In the genomic region with DNA sequence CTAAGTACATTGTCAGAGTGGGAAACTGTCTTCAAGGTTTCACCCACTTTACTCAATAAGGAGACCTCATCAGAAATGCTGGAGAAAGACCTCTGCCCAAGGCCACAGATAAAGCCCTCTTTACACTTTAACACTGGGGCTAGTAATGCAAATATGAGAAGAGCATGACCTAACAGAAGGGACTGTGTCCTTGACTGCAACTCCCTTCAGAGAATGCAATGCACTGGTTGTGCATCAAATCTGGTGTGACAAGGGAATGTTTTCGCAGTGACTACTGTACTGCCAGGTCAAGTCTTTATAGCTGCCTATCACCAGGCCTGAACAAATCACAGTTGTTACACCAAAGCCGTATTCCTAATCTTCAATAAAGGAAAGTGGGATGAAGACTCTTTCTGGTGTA, we compare ENCODE assay signal across 1 cellular context.
TF ChIP-seq lines count a peak whose summit lies in the region.

No MANE protein-coding gene starts in this region.

TF ChIP-seq in GM23338, 12 proteins besides CTCF, POLR2A, EP300 and RAD21 (continued from another document):
- TF ChIP-seq, protein P1, sequence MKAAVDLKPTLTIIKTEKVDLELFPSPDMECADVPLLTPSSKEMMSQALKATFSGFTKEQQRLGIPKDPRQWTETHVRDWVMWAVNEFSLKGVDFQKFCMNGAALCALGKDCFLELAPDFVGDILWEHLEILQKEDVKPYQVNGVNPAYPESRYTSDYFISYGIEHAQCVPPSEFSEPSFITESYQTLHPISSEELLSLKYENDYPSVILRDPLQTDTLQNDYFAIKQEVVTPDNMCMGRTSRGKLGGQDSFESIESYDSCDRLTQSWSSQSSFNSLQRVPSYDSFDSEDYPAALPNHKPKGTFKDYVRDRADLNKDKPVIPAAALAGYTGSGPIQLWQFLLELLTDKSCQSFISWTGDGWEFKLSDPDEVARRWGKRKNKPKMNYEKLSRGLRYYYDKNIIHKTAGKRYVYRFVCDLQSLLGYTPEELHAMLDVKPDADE (IDR thresholded peaks at IDR 0.05), result no peak
- no peak for TF ChIP-seq JUNB (IDR thresholded peaks at IDR 0.05; ENCODE audit: unreplicated experiment)
- TF ChIP-seq CREB1 (CRISPR knock-in tag; IDR thresholded peaks at IDR 0.05; ENCODE audit: low read depth), result no peak
- TF ChIP-seq, protein P2, sequence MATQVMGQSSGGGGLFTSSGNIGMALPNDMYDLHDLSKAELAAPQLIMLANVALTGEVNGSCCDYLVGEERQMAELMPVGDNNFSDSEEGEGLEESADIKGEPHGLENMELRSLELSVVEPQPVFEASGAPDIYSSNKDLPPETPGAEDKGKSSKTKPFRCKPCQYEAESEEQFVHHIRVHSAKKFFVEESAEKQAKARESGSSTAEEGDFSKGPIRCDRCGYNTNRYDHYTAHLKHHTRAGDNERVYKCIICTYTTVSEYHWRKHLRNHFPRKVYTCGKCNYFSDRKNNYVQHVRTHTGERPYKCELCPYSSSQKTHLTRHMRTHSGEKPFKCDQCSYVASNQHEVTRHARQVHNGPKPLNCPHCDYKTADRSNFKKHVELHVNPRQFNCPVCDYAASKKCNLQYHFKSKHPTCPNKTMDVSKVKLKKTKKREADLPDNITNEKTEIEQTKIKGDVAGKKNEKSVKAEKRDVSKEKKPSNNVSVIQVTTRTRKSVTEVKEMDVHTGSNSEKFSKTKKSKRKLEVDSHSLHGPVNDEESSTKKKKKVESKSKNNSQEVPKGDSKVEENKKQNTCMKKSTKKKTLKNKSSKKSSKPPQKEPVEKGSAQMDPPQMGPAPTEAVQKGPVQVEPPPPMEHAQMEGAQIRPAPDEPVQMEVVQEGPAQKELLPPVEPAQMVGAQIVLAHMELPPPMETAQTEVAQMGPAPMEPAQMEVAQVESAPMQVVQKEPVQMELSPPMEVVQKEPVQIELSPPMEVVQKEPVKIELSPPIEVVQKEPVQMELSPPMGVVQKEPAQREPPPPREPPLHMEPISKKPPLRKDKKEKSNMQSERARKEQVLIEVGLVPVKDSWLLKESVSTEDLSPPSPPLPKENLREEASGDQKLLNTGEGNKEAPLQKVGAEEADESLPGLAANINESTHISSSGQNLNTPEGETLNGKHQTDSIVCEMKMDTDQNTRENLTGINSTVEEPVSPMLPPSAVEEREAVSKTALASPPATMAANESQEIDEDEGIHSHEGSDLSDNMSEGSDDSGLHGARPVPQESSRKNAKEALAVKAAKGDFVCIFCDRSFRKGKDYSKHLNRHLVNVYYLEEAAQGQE (IDR thresholded peaks at IDR 0.05; ENCODE audit: unreplicated experiment), result no peak
- TF ChIP-seq NANOG (IDR thresholded peaks at IDR 0.05; ENCODE audit: borderline replicate concordance), result no peak
- TF ChIP-seq EZH2 (IDR thresholded peaks at IDR 0.05; ENCODE audit: low read depth, unreplicated experiment), result no peak
- TF ChIP-seq EZH2phosphoT487 (IDR thresholded peaks at IDR 0.05; ENCODE audit: unreplicated experiment), result no peak
